In the genomic region with DNA sequence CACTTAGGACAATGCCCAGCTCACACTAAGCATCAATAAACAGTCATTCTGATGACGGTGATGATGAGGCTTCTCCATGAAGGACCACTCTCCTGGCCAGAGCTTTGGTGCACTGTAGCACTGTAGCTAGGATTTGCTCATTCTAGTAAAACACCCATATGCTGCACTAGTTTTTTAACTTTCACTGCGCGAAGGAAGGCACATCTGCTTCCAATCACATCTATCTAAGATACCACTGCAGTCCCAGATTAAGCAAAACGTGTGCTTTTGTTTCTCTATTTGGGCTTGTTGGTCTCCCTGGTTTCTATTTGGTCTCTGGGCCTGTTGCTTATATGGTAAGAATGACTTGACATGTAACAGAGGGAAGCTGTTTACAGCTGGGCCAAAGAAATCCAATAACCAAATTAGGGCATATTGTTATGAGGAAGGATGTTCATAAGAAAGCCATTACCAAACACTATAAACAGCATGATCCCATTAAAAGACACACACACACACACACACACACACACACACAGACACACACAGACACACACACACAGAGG, we compare ENCODE assay signal across 14 cellular contexts.
DNase-seq lines count a peak whose midpoint lies in the region; ATAC-seq and TF ChIP-seq lines count a peak whose summit lies in the region.
"Had no signal": no experiment of that assay in that cellular context is flagged by ENCODE, and none has a peak within 500 bp of the region (broad histone marks: within the 10 kb centered on the region; RNA-seq: fewer than 3 reads in every experiment).

No MANE protein-coding gene starts in this region.

- H3K4me1 Mint-ChIP-seq in CD14-positive monocyte, result peaks cover 13% of the 10 kb centered on the region

- no peak for ATAC-seq in GM21381 (IDR thresholded peaks at IDR 0.05; ENCODE audit: unreplicated experiment)
- ATAC-seq: activated T-cell treated with anti-CD3 and anti-CD28 coated beads, Interleukin-2, amount 50 U/mL, for 4 hours had no signal

- H3K27me3 Mint-ChIP-seq in CD14-positive monocyte (ENCODE audit: low read depth in 3 of 3), result peaks cover 0 to 4% (median 3%) of the 10 kb centered on the region in 3 donors

- H3K79me2 ChIP-seq in fibroblast of lung (ENCODE audit: control insufficient read depth, insufficient read depth, low read length), result no peaks in the 10 kb centered on the region

- H3K4me1 ChIP-seq in fibroblast of lung (ENCODE audit: control insufficient read depth, extremely low read depth, insufficient read depth, low read length) (peaks cover 10% of the 10 kb centered on the region), mucosa of rectum (ENCODE audit: control insufficient read depth in 2 of 2, insufficient read depth in 2 of 2, low read length in 2 of 2) (no peaks in the 10 kb centered on the region)

- no peaks in the 10 kb centered on the region for H3K9me3 ChIP-seq in AG04450 (ENCODE audit: control insufficient read depth, insufficient read depth, low read length)
- no peaks in the 10 kb centered on the region for H3K9me3 ChIP-seq in fibroblast of lung (ENCODE audit: control insufficient read depth, insufficient read depth, low read depth, low read length)
- H3K9me3 ChIP-seq in mucosa of rectum (ENCODE audit: control insufficient read depth in 2 of 2, low read length in 2 of 2), result no peaks in the 10 kb centered on the region

- intact Hi-C loops in CD14-positive monocyte (cut with micrococcal nuclease), result no loop called here

- H3K27ac Mint-ChIP-seq in CD14-positive monocyte, result no peak overlapping the region

- no peak for TF ChIP-seq CTCF in AG04450 (IDR thresholded peaks at IDR 0.05; ENCODE audit: low read depth, low read length)
- TF ChIP-seq CTCF in fibroblast of lung (conservative IDR thresholded peaks at IDR 0.05 in 1 of 2, IDR thresholded peaks at IDR 0.05 in 1 of 2; ENCODE audit: low read depth in 1 of 2, low read length in 2 of 2), result no peak
- no peak for TF ChIP-seq CTCF in CD14-positive monocyte (IDR thresholded peaks at IDR 0.05)

- no peaks in the 10 kb centered on the region for H4K20me1 ChIP-seq in fibroblast of lung (ENCODE audit: control insufficient read depth, extremely low read depth, insufficient read depth, low read length)

- no peak overlapping the region for H3K4me3 ChIP-seq in AG04450 (ENCODE audit: low read depth, low read length)
- no peak overlapping the region for H3K4me3 ChIP-seq in fibroblast of lung (replicated peaks in 1 of 4; ENCODE audit: control extremely low read depth in 1 of 4, insufficient read depth in 1 of 4, low read depth in 3 of 4, low read length in 4 of 4)
- H3K4me3 ChIP-seq in mucosa of rectum (ENCODE audit: low read length in 2 of 2), result no peak overlapping the region

- no peak overlapping the region for H2AFZ ChIP-seq in fibroblast of lung (ENCODE audit: low read length)

- CTCF ChIA-PET in AG04450 (lab: Charles Lee), result no interaction called here

- H3K36me3 ChIP-seq in fibroblast of lung (ENCODE audit: control insufficient read depth, insufficient read depth, low read length), result peaks cover 10% of the 10 kb centered on the region
- H3K36me3 ChIP-seq in mucosa of rectum (ENCODE audit: control insufficient read depth in 2 of 2, insufficient read depth in 2 of 2, low read length in 2 of 2), result peaks cover 0 to 4% of the 10 kb centered on the region in 2 donors

- DNase-seq in AG04450 (ENCODE audit: low read depth, low spot score) (peak; percentile 85), NCI-H2171 treated with DMSO at 0.1 percent for 48 hours (lab: John Stamatoyannopoulos, UW) (peak; percentile 69), fibroblast of lung (ENCODE audit: low read depth in 2 of 2) (peak; percentile 43 to 91), CD14-positive monocyte (ENCODE audit: low spot score) (no peak), NCI-H446 treated with DMSO at 0.1 percent for 48 hours (lab: John Stamatoyannopoulos, UW) (no peak), substantia nigra (lab: John Stamatoyannopoulos, UW) (no peak)
- DNase-seq: ACHN; activated T-cell treated with anti-CD3 and anti-CD28 coated beads, Interleukin-2, amount 50 U/mL, for 4 hours; caudate nucleus; glutamatergic neuron; NCI-H2081; stimulated activated CD4-positive, alpha-beta T cell treated with anti-CD3 and anti-CD28 coated beads, Interleukin-12 subunit alpha, Interleukin-12 subunit beta, amount 100 ng/mL, for 4 hours had no signal

- POLR2A ChIA-PET in AG04450 (lab: Yijun Ruan, JAX), result interaction anchor here (0.6 to 1.2 kb wide), 2 partner anchors 72 to 73 kb away, joined by 3 read pairs; no protein-coding TSS in a partner anchor

- no peaks in the 10 kb centered on the region for H3K9me3 Mint-ChIP-seq in CD14-positive monocyte
- H3K9me3 Mint-ChIP-seq: activated T-cell treated with anti-CD3 and anti-CD28 coated beads, Interleukin-2, amount 50 U/mL, for 4 hours had no signal

- H3K4me2 ChIP-seq in fibroblast of lung (ENCODE audit: extremely low read depth, insufficient read depth, low read length), result peak overlapping the region; percentile 44

- no peak overlapping the region for H3K4me3 Mint-ChIP-seq in CD14-positive monocyte
- H3K4me3 Mint-ChIP-seq: activated T-cell treated with anti-CD3 and anti-CD28 coated beads, Interleukin-2, amount 50 U/mL, for 4 hours had no signal

- H3K27me3 ChIP-seq in AG04450 (ENCODE audit: control insufficient read depth, insufficient read depth, low read length) (no peaks in the 10 kb centered on the region), fibroblast of lung (ENCODE audit: control insufficient read depth, insufficient read depth, low read length) (no peaks in the 10 kb centered on the region), mucosa of rectum (ENCODE audit: control insufficient read depth in 2 of 2, insufficient read depth in 2 of 2, low read length in 2 of 2) (no peaks in the 10 kb centered on the region)

- no peaks in the 10 kb centered on the region for H3K36me3 Mint-ChIP-seq in CD14-positive monocyte

- H3K27ac ChIP-seq in AG04450 (ENCODE audit: low read depth, low read length) (peak overlapping the region; percentile 83), fibroblast of lung (ENCODE audit: insufficient read depth, low read length) (peak overlapping the region; percentile 55), mucosa of rectum (ENCODE audit: low read depth in 2 of 2, low read length in 2 of 2) (peak overlapping the region; percentile 56 to 74), substantia nigra (ENCODE audit: low read depth, low read length, poor library complexity, severe bottlenecking) (no peak overlapping the region)

- H3K9ac ChIP-seq in fibroblast of lung (ENCODE audit: insufficient read depth, low read length) (no peak overlapping the region), mucosa of rectum (ENCODE audit: low read depth in 1 of 2, low read length in 2 of 2) (no peak overlapping the region)

Comparison
In these comparisons a context has a peak if more than half of its experiments do, and no peak if none do; other contexts are left out.
1. DNase-seq: peak in AG04450 (single experiment), NCI-H2171 treated with DMSO at 0.1 percent for 48 hours (single experiment) and fibroblast of lung (2 of 2); none in CD14-positive monocyte (single experiment), NCI-H446 treated with DMSO at 0.1 percent for 48 hours (single experiment) and substantia nigra (0 of 49).